Comparison of ENCODE assay signal across 21 cellular contexts in the genomic region with DNA sequence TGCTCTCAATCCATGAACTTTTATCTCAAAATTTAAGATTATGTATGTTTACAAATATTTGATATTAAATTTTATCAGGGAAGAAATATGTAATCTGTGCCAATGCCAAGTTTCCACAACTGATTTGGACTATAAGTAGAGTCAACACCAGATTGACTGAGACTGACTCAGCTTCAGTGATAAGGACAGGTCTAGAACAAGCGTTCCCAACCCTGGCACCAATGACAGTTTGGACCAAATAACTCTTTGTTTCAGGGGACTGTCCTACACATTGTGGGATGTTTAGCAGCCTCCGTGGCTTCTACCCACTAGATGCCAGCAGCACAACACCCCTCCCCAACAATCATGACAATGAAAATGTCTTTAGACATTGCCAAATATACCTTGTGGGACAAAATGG.
"Had no signal": no experiment of that assay in that cellular context is flagged by ENCODE, and none has a peak within 500 bp of the region (broad histone marks: within the 10 kb centered on the region; RNA-seq: fewer than 3 reads in every experiment).

No MANE protein-coding gene starts in this region.

- H3K36me3 ChIP-seq: lower lobe of right lung, ovary, tibial artery, vagina had no signal

- H3K9me3 ChIP-seq: gastrocnemius medialis, lower lobe of right lung, ovary, tibial artery, vagina had no signal

- DNase-seq: activated CD4-positive, alpha-beta T cell treated with anti-CD3 and anti-CD28 coated beads, Interleukin-2, amount 10 ng/mL, durations not matched to agents 24 days and 14 days; activated CD4-positive, CD25-positive, alpha-beta regulatory T cell; activated CD8-positive, alpha-beta T cell treated with anti-CD3 and anti-CD28 coated beads for 36 hours; activated naive CD4-positive, alpha-beta T cell treated with anti-CD3 and anti-CD28 coated beads, Interleukin-2, amount 10 ng/mL, durations not matched to agents 7 days and 5 days; activated naive CD8-positive, alpha-beta T cell treated with anti-CD3 and anti-CD28 coated beads, Interleukin-2, amount 50 U/mL, for 24 hours; activated T-cell treated with anti-CD3 and anti-CD28 coated beads, Interleukin-2, amount 50 U/mL, for 1 hour; aorta; erythroblast; gastrocnemius medialis; head of caudate nucleus; lower lobe of right lung; natural killer cell; ovary; stimulated activated CD4-positive, alpha-beta T cell treated with anti-CD3 and anti-CD28 coated beads, Interleukin-4, amount 100 ng/mL, for 4 hours; stimulated activated naive B cell treated with anti-CD40 and anti-IgM and Interleukin-4, amounts not matched to agents 10 μg/mL and 1 μg/mL and 100 μg/mL, for 72 hours; T-helper 1 cell; T-helper 9 cell; tibial artery had no signal

- H3K27ac ChIP-seq: gastrocnemius medialis, lower lobe of right lung, ovary, vagina had no signal

- H3K27me3 ChIP-seq: gastrocnemius medialis, ovary, tibial artery, vagina had no signal

- H3K4me3 ChIP-seq: coronary artery, gastrocnemius medialis, lower lobe of right lung, ovary, tibial artery, vagina had no signal

- ATAC-seq: activated CD8-positive, alpha-beta T cell treated with anti-CD3 and anti-CD28 coated beads for 36 hours; activated naive CD8-positive, alpha-beta T cell treated with anti-CD3 and anti-CD28 coated beads, Interleukin-2, amount 50 U/mL, for 24 hours; gastrocnemius medialis; natural killer cell; sciatic nerve; stimulated activated naive B cell treated with anti-CD40 and anti-IgM and Interleukin-4, amounts not matched to agents 10 μg/mL and 1 μg/mL and 100 μg/mL, for 72 hours had no signal
